ENCODE assay signal across 11 cellular contexts in genomic region chrX:99887918-99888317, GRCh38.
"Had no signal": no experiment of that assay in that cellular context is flagged by ENCODE, and none has a peak within 500 bp of the region (broad histone marks: within the 10 kb centered on the region; RNA-seq: fewer than 3 reads in every experiment).

No MANE protein-coding gene starts in this region.

- FAIRE-seq: H1, H54 had no signal

- H3K9ac ChIP-seq: GM23248 had no signal

- H3K4me3 ChIP-seq: GM23248, GM23338, HAP-1 had no signal

- H3K36me3 ChIP-seq: HAP-1 had no signal

- DNase-seq: GM23248, GOT3, H7, H9, HCEC 1CT, HFFc6 had no signal

- H3K9me3 ChIP-seq: HAP-1 had no signal

- H3K4me3 Mint-ChIP-seq: GM23338, H9, HFFc6 had no signal

- H3K4me1 Mint-ChIP-seq: GM23338, H9 had no signal

- ATAC-seq: GM23338, HCT116 had no signal

- H3K4me2 ChIP-seq: GM23338 had no signal

- H3K27ac ChIP-seq: GM23248 had no signal

- H3K27ac Mint-ChIP-seq: GM23338, H9, HFFc6 had no signal

- H2AFZ ChIP-seq: GM23248, GM23338 had no signal

- H3K9me3 Mint-ChIP-seq: GM23338 had no signal

- H3K4me1 ChIP-seq: HAP-1 had no signal
